8 cellular contexts compared by ENCODE assay signal in the genomic region with DNA sequence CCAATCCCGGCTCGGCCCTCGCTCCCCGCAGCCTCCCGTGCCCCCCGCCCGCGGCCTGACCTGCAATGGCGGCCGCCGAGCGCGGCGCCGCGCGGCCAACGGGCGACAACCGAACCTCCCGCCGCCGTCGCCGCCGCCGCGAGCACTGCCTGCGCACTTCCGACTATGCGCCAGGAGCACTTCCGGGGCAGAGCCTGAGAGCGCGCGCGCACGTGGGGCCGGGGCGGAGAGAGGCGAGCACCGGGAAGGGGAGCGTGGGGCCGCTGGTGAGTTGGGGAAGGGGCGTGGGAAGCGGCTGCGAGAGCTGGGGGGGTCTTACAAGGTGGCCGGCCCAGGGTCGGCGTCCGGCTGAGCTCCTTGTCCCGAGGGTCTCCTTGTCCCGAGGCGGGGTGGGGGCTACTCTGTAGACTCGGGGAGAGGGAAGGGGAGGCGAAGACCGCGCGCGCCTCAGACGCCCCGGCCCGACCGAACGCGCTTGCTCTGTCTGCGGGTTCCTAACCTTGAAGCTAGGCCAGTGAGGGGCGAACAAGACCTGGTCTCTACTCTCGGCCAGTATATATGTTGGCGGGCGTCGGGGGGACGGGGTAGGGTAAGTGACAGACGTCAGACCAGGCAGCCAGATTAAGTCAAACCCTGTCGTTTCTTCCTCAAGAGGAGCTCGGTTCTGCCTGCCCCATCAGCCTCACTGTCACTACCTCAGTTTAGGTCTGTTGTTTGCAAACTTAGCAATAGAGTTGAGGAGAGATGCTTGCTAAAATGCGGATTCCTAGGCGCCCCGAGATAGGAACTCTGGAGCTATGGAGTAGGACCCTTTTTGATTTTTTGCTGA. TPM values are rescaled to one million over a fixed set of nuclear protein-coding genes. Genes with fewer than 3 reads are reported as not detected.
DNase-seq lines count a peak whose midpoint lies in the region; ATAC-seq, FAIRE-seq and TF ChIP-seq lines count a peak whose summit lies in the region.

A gene with protein sequence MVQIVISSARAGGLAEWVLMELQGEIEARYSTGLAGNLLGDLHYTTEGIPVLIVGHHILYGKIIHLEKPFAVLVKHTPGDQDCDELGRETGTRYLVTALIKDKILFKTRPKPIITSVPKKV (minus strand): TSS at position 165 of the 829 bp plus-strand sequence. CDS start 11,130 bp downstream, outside the sequence.
A gene (plus strand): TSS at position 226 of the 829 bp plus-strand sequence. CDS start 811 bp downstream, outside the sequence.

- H3K9me3 ChIP-seq in ES-I3 (ENCODE audit: control insufficient read depth, insufficient read depth, low read length) (no peaks in the 10 kb centered on the region; the same call in 1 of the 2 replicates), Loucy (ENCODE audit: insufficient read depth, low read depth, low read length) (no peaks in the 10 kb centered on the region), pancreas (no peaks in the 10 kb centered on the region), thymus (ENCODE audit: control insufficient read depth) (no peaks in the 10 kb centered on the region)

- no peaks in the 10 kb centered on the region for H3K9me3 Mint-ChIP-seq in activated naive CD4-positive, alpha-beta T cell treated with anti-CD3 and anti-CD28 coated beads, Interleukin-2, amount 50 U/mL, for 72 hours

- H4K20me1 ChIP-seq in Loucy (ENCODE audit: insufficient read depth, low read length, poor library complexity, severe bottlenecking): peaks cover 46% of the 10 kb centered on the region

- H3K36me3 ChIP-seq in ES-I3 (ENCODE audit: insufficient read depth, low read length) (peaks cover 14% of the 10 kb centered on the region), Loucy (ENCODE audit: insufficient read depth, low read length) (peaks cover 9% of the 10 kb centered on the region; the same call in 1 of the 2 replicates), pancreas (no peaks in the 10 kb centered on the region), thymus (ENCODE audit: control insufficient read depth, insufficient read depth) (no peaks in the 10 kb centered on the region)

- H3K9ac ChIP-seq in ES-I3 (ENCODE audit: low read depth, low read length) (peak within 1 kb of the TSS; percentile 100), Loucy (ENCODE audit: low read depth, low read length, poor library complexity, severe bottlenecking) (peak within 1 kb of the TSS; percentile 100)

- no peak for TF ChIP-seq CTCF in Loucy (conservative IDR thresholded peaks at IDR 0.05; ENCODE audit: low read length)
- TF ChIP-seq CTCF in pancreas (IDR thresholded peaks at IDR 0.05): no peak

- DNase-seq in H4 (ENCODE audit: low spot score) (peak; percentile 79), SKM-1 treated with dmso at 0.1 percent for 144 hours (lab: John Stamatoyannopoulos, UW; ENCODE audit: unreplicated experiment) (peak; percentile 77), head of caudate nucleus (peak; percentile 70 to 95 (median 89)), pancreas (peak; percentile 81 to 94 (median 86))
- peak; percentile 89 to 90 for DNase-seq in activated naive CD4-positive, alpha-beta T cell treated with anti-CD3 and anti-CD28 coated beads, Interleukin-2, amount 50 U/mL, for 72 hours (ENCODE audit: low spot score in 2 of 2)

- peaks cover 5% of the 10 kb centered on the region for H3K27me3 ChIP-seq in Loucy (ENCODE audit: insufficient read depth, low read length, poor library complexity, severe bottlenecking)
- H3K27me3 ChIP-seq in pancreas: no peaks in the 10 kb centered on the region
- no peaks in the 10 kb centered on the region for H3K27me3 ChIP-seq in thymus (ENCODE audit: control insufficient read depth, insufficient read depth)

- FAIRE-seq in pancreas (lab: Jason Lieb, UNC): no peak

- intact Hi-C loops in head of caudate nucleus (cut with DNase I): loop anchor here (5.0 to 10.0 kb wide), 2 partner anchors 230 to 608 kb away; no protein-coding TSS in a partner anchor
- intact Hi-C loops in pancreas (cut with DNase I): no loop called here

- H3K27ac ChIP-seq in pancreas: peak within 1 kb of the TSS; percentile 31 to 84 (median 76)
- H3K27ac ChIP-seq in thymus (ENCODE audit: low read depth): peak within 1 kb of the TSS; percentile 95

- peak; percentile 97 to 98 for ATAC-seq in activated naive CD4-positive, alpha-beta T cell treated with anti-CD3 and anti-CD28 coated beads, Interleukin-2, amount 50 U/mL, for 72 hours
- ATAC-seq in pancreas: peak; percentile 92 to 97 (median 94)

- 0 to 1% methylated on average over 61 to 78 of the region's 78 CpGs for WGBS in pancreas, 2 donors
- WGBS in thymus: under 1% methylated on average over 78 of the region's 78 CpGs

- H3K4me3 ChIP-seq in Loucy (ENCODE audit: low read length, poor library complexity, severe bottlenecking) (peak within 1 kb of the TSS; percentile 96), pancreas (peak within 1 kb of the TSS; percentile 55 to 84 (median 74)), thymus (ENCODE audit: low read length) (peak within 1 kb of the TSS; percentile 97)

- H3K4me1 ChIP-seq in ES-I3 (ENCODE audit: insufficient read depth, low read length) (peaks cover 9% of the 10 kb centered on the region; the same call in 1 of the 2 replicates), Loucy (ENCODE audit: insufficient read depth, low read length, poor library complexity, severe bottlenecking) (peaks cover 50% of the 10 kb centered on the region), pancreas (peaks cover 7 to 22% (median 15%) of the 10 kb centered on the region in 3 donors), thymus (ENCODE audit: control insufficient read depth, insufficient read depth, low read length) (peaks cover 11% of the 10 kb centered on the region)

- H3F3A ChIP-seq in Loucy (ENCODE audit: low read depth): no peaks in the 10 kb centered on the region; the same call in 1 of the 2 replicates

- H3K9me2 ChIP-seq in Loucy (replicated peaks; ENCODE audit: low read depth, low read length): no peaks in the 10 kb centered on the region

- H3K4me2 ChIP-seq in Loucy (ENCODE audit: low read depth, low read length, poor library complexity, severe bottlenecking): peak within 1 kb of the TSS; percentile 98

- peaks cover 31% of the 10 kb centered on the region in 2 donors for H3K36me3 Mint-ChIP-seq in activated naive CD4-positive, alpha-beta T cell treated with anti-CD3 and anti-CD28 coated beads, Interleukin-2, amount 50 U/mL, for 72 hours

- peaks cover 93% of the 10 kb centered on the region for H3K79me2 ChIP-seq in Loucy (ENCODE audit: insufficient read depth, low read length)

- peak within 1 kb of the TSS; percentile 97 for H2AFZ ChIP-seq in Loucy (ENCODE audit: low read length)

- H3K27ac Mint-ChIP-seq in activated naive CD4-positive, alpha-beta T cell treated with anti-CD3 and anti-CD28 coated beads, Interleukin-2, amount 50 U/mL, for 72 hours: peak within 1 kb of the TSS; percentile 94 to 96

RNA-seq across cellular contexts. Expression of the first gene that starts in this region (rescaled TPM):
- total RNA-seq in H4 (2014; rRNA removed; shearing (Covaris generic)): 59.1 and 59.3 TPM in 2 replicates
- total RNA-seq in activated naive CD4-positive, alpha-beta T cell treated with anti-CD3 and anti-CD28 coated beads, Interleukin-2, amount 50 U/mL, for 72 hours: 100 to 1,000 TPM in 1 of 2 donors, 10 to 100 TPM in 1; 94.6 to 135 TPM
- 10 to 100 TPM; 32.9 to 74.5 (median 43.7) TPM for total RNA-seq in pancreas
- polyA plus RNA-seq in pancreas (10 to 100 TPM; 21.7 to 40.3 TPM), thymus (64.4 TPM)

RNA-seq across cellular contexts. Expression of the second gene that starts in this region (rescaled TPM):
- 16.3 and 22.7 TPM in 2 replicates for total RNA-seq in H4 (2014; rRNA removed; shearing (Covaris generic))
- 10 to 100 TPM; 56.0 to 86.7 TPM for total RNA-seq in activated naive CD4-positive, alpha-beta T cell treated with anti-CD3 and anti-CD28 coated beads, Interleukin-2, amount 50 U/mL, for 72 hours
- 10 to 100 TPM; 21.2 to 29.0 (median 23.1) TPM for total RNA-seq in pancreas
- polyA plus RNA-seq in pancreas (10 to 100 TPM; 11.6 to 19.1 TPM), thymus (19.4 TPM)

Comparison
In these comparisons a context has a peak if more than half of its experiments do, and no peak if none do; other contexts are left out.
1. Peak in every context shown above with its lines: DNase-seq, ATAC-seq, H3K4me3 ChIP-seq and H3K27ac ChIP-seq.